ENCODE assay signal across 22 cellular contexts in the genomic region with DNA sequence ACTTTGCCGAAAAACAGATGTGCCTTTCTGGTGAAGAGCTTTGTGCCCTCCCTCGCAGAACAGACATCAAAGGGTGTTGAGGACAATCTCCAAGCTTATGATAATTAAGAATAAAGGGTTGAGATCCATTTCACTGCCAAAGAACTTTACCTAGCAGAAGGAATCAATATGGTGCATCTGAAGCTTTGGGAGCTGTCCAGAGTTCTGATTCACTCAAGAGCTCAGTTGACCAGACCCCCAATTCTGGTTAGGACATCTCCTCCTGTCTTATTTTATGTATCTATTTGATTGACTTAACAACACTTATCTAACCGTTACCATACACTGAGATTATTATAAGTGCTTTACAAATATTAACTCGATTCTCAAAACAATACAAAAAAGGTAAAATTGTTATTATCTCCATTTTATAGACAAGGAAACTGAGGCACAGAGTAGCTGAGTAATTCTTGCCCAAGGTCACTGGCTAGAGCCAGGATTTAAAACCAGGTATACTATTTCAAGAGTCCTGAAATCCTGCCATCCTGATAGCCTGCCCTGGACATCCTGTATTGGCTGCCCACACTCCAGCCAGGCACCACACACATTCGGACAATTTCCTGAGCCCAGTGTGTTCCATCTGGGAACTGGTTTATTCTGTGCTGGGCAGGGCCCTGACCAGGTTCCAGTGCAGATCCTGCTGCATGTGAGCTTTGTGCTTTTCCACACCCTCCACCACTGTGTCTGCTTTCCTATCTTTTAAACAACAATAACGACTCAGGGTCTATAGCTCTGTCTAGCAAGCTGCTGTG. TPM values are rescaled to one million over a fixed set of nuclear protein-coding genes. Genes with fewer than 3 reads are reported as not detected.
A peak's percentile ranks its signal among the peaks of the same experiment; 100 is the strongest.
DNase-seq lines count a peak whose midpoint lies in the region; ATAC-seq, FAIRE-seq and TF ChIP-seq lines count a peak whose summit lies in the region.
"Had no signal": no experiment of that assay in that cellular context is flagged by ENCODE, and none has a peak within 500 bp of the region (broad histone marks: within the 10 kb centered on the region; RNA-seq: fewer than 3 reads in every experiment).

No MANE protein-coding gene starts in this region.

- H3K56ac ChIP-seq in mesendoderm (ENCODE audit: low read length), result no peak overlapping the region

- no peaks in the 10 kb centered on the region for H3K9me3 Mint-ChIP-seq in activated T-cell treated with anti-CD3 and anti-CD28 coated beads, Interleukin-2, amount 50 U/mL, for 72 hours
- H3K9me3 Mint-ChIP-seq: activated naive CD8-positive, alpha-beta T cell treated with anti-CD3 and anti-CD28 coated beads, Interleukin-2, amount 10 ng/mL, durations not matched to agents 7 days and 5 days; activated T-helper 17 cell treated with anti-CD3 and anti-CD28 coated beads, Interleukin-2, amount 50 U/mL, for 72 hours; immature natural killer cell; naive thymus-derived CD8-positive, alpha-beta T cell; stimulated activated naive CD8-positive, alpha-beta T cell treated with anti-CD3 and anti-CD28 coated beads, Interleukin-15, Interleukin-2, amounts not matched to agents 100 ng/mL and 50 ng/mL, for 24 hours had no signal

- ATAC-seq in HCT116, result no peak
- no peak for ATAC-seq in activated T-cell treated with anti-CD3 and anti-CD28 coated beads, Interleukin-2, amount 50 U/mL, for 72 hours (replicated peaks in 1 of 2)
- ATAC-seq: activated T-helper 17 cell treated with anti-CD3 and anti-CD28 coated beads, Interleukin-2, amount 50 U/mL, for 72 hours; heart right ventricle; naive thymus-derived CD8-positive, alpha-beta T cell; Panc1 had no signal

- H3K27me3 Mint-ChIP-seq in activated T-cell treated with anti-CD3 and anti-CD28 coated beads, Interleukin-2, amount 50 U/mL, for 72 hours (ENCODE audit: low read depth), result peaks cover 7% of the 10 kb centered on the region
- H3K27me3 Mint-ChIP-seq: activated T-helper 17 cell treated with anti-CD3 and anti-CD28 coated beads, Interleukin-2, amount 50 U/mL, for 72 hours; stimulated activated naive CD8-positive, alpha-beta T cell treated with anti-CD3 and anti-CD28 coated beads, Interleukin-15, Interleukin-2, amounts not matched to agents 100 ng/mL and 50 ng/mL, for 24 hours had no signal

- H3K4ac ChIP-seq in mesendoderm (ENCODE audit: low read depth, low read length), result no peak overlapping the region

- H3K23ac ChIP-seq in mesendoderm (ENCODE audit: low read length), result no peak overlapping the region

- no peak for TF ChIP-seq RAD21 in HCT116 (IDR thresholded peaks at IDR 0.05; ENCODE audit: low read depth)

- H3K27ac ChIP-seq in HCT116 (ENCODE audit: low read depth, low read length), result no peak overlapping the region
- no peak overlapping the region for H3K27ac ChIP-seq in mesendoderm (ENCODE audit: low read depth, low read length)
- H3K27ac ChIP-seq: brain microvascular endothelial cell, heart right ventricle, parathyroid adenoma had no signal

- H3K27me3 ChIP-seq in HCT116 (ENCODE audit: insufficient read depth, low read length) (no peaks in the 10 kb centered on the region), mesendoderm (ENCODE audit: insufficient read depth, low read length, poor library complexity) (no peaks in the 10 kb centered on the region)
- H3K27me3 ChIP-seq: brain microvascular endothelial cell, heart right ventricle had no signal

- no peaks in the 10 kb centered on the region for H4K20me1 ChIP-seq in HCT116 (ENCODE audit: insufficient read depth)

- FAIRE-seq in D721Med (lab: Jason Lieb, UNC), result no peak

- TF ChIP-seq CTCF in HCT116 (IDR thresholded peaks at IDR 0.05 in 2 of 3, conservative IDR thresholded peaks at IDR 0.05 in 1 of 3; ENCODE audit: borderline replicate concordance in 1 of 3, insufficient read depth in 1 of 3, low read depth in 2 of 3, low read length in 2 of 3) (no peak), D721Med (IDR thresholded peaks at IDR 0.05; ENCODE audit: insufficient read depth, missing control alignments) (no peak)

- H3K4me2 ChIP-seq in HCT116 (ENCODE audit: low read length) (no peak overlapping the region), mesendoderm (ENCODE audit: low read length) (no peak overlapping the region)

- no peak for DNase-seq in HCT116 (ENCODE audit: low read depth, low spot score)
- peak; percentile 9 for DNase-seq in RKO (ENCODE audit: low spot score)
- peak; percentile 5 to 42 for DNase-seq in dermis microvascular lymphatic vessel endothelial cell (ENCODE audit: low read depth in 2 of 2)
- peak; percentile 31 for DNase-seq in mesendoderm
- no peak for DNase-seq in NCI-H524 (lab: John Stamatoyannopoulos, UW)
- no peak for DNase-seq in activated T-cell treated with anti-CD3 and anti-CD28 coated beads, Interleukin-2, amount 50 U/mL, for 72 hours
- DNase-seq in SW 1271 (lab: John Stamatoyannopoulos, UW), result no peak
- no peak for DNase-seq in D721Med (ENCODE audit: insufficient read length, low spot score)
- DNase-seq: activated CD4-positive, alpha-beta T cell treated with anti-CD3 and anti-CD28 coated beads for 1 hour; activated naive CD8-positive, alpha-beta T cell treated with anti-CD3 and anti-CD28 coated beads, Interleukin-2, amount 10 ng/mL, durations not matched to agents 7 days and 5 days; brain microvascular endothelial cell; heart right ventricle; immature natural killer cell; mammary epithelial cell; naive thymus-derived CD8-positive, alpha-beta T cell; NCI-H187; T-helper 9 cell; trophoblast cell had no signal

- CTCF ChIA-PET in HCT116 (lab: Charles Lee), result no interaction called here

- H3K9ac ChIP-seq in HCT116 (ENCODE audit: low read length) (no peak overlapping the region), mesendoderm (ENCODE audit: low read length) (no peak overlapping the region)
- H3K9ac ChIP-seq: parathyroid adenoma had no signal

- H3K36me3 Mint-ChIP-seq in activated T-cell treated with anti-CD3 and anti-CD28 coated beads, Interleukin-2, amount 50 U/mL, for 72 hours (ENCODE audit: insufficient read depth in 2 of 2), result no peaks in the 10 kb centered on the region
- H3K36me3 Mint-ChIP-seq: activated naive CD8-positive, alpha-beta T cell treated with anti-CD3 and anti-CD28 coated beads, Interleukin-2, amount 10 ng/mL, durations not matched to agents 7 days and 5 days; immature natural killer cell; naive thymus-derived CD8-positive, alpha-beta T cell had no signal

- intact Hi-C loops in HCT116 (cut with micrococcal nuclease), result no loop called here

- no peak for TF ChIP-seq POLR2A in HCT116 (IDR thresholded peaks at IDR 0.05; ENCODE audit: borderline replicate concordance, extremely low read depth, insufficient read depth, insufficient read length)

- POLR2A ChIA-PET in HCT116 (lab: Charles Lee), result no interaction called here

- H3K36me3 ChIP-seq in HCT116 (ENCODE audit: control insufficient read depth in 1 of 2, insufficient read depth in 2 of 2, low read length in 2 of 2), result no peaks in the 10 kb centered on the region
- no peaks in the 10 kb centered on the region for H3K36me3 ChIP-seq in mesendoderm (ENCODE audit: control insufficient read depth, insufficient read depth, low read length)
- H3K36me3 ChIP-seq: brain microvascular endothelial cell, heart right ventricle had no signal

- no peak overlapping the region for H2BK15ac ChIP-seq in mesendoderm (replicated peaks; ENCODE audit: low read depth)

- H2AFZ ChIP-seq in HCT116 (ENCODE audit: low read depth, low read length, poor library complexity, severe bottlenecking), result no peak overlapping the region
- H2AFZ ChIP-seq: parathyroid adenoma had no signal

- H3K4me1 Mint-ChIP-seq in activated T-cell treated with anti-CD3 and anti-CD28 coated beads, Interleukin-2, amount 50 U/mL, for 72 hours (ENCODE audit: low read depth), result no peaks in the 10 kb centered on the region
- H3K4me1 Mint-ChIP-seq: activated naive CD8-positive, alpha-beta T cell treated with anti-CD3 and anti-CD28 coated beads, Interleukin-2, amount 10 ng/mL, durations not matched to agents 7 days and 5 days; activated T-helper 17 cell treated with anti-CD3 and anti-CD28 coated beads, Interleukin-2, amount 50 U/mL, for 72 hours; immature natural killer cell; naive thymus-derived CD8-positive, alpha-beta T cell had no signal

- H3K9me3 ChIP-seq in HCT116 (ENCODE audit: control insufficient read depth in 1 of 2, insufficient read depth in 1 of 2, low read depth in 1 of 2, low read length in 2 of 2), result no peaks in the 10 kb centered on the region
- H3K9me3 ChIP-seq: heart right ventricle had no signal

- no peak overlapping the region for H4K5ac ChIP-seq in mesendoderm (ENCODE audit: low read length)

- H3K4me1 ChIP-seq in HCT116 (ENCODE audit: control insufficient read depth in 1 of 2, insufficient read depth in 2 of 2, low read length in 2 of 2), result peaks cover 21 to 53% of the 10 kb centered on the region in 2 experiments
- no peaks in the 10 kb centered on the region for H3K4me1 ChIP-seq in mesendoderm (ENCODE audit: control insufficient read depth, low read depth, low read length)
- H3K4me1 ChIP-seq: heart right ventricle, parathyroid adenoma had no signal

- H3K27ac Mint-ChIP-seq in activated T-cell treated with anti-CD3 and anti-CD28 coated beads, Interleukin-2, amount 50 U/mL, for 72 hours, result no peak overlapping the region
- H3K27ac Mint-ChIP-seq: activated naive CD8-positive, alpha-beta T cell treated with anti-CD3 and anti-CD28 coated beads, Interleukin-2, amount 10 ng/mL, durations not matched to agents 7 days and 5 days; activated T-helper 17 cell treated with anti-CD3 and anti-CD28 coated beads, Interleukin-2, amount 50 U/mL, for 72 hours; immature natural killer cell; naive thymus-derived CD8-positive, alpha-beta T cell; stimulated activated naive CD8-positive, alpha-beta T cell treated with anti-CD3 and anti-CD28 coated beads, Interleukin-15, Interleukin-2, amounts not matched to agents 100 ng/mL and 50 ng/mL, for 24 hours had no signal

- no peak overlapping the region for H2AK5ac ChIP-seq in mesendoderm (ENCODE audit: low read length)

- no peak overlapping the region for H3K4me3 ChIP-seq in HCT116 (replicated peaks in 1 of 2; ENCODE audit: low read depth in 1 of 2, low read length in 2 of 2)
- no peak overlapping the region for H3K4me3 ChIP-seq in mesendoderm (ENCODE audit: low read length)
- H3K4me3 ChIP-seq: heart right ventricle had no signal

- H2BK120ac ChIP-seq in mesendoderm (ENCODE audit: low read depth, low read length), result no peak overlapping the region

- H3K79me2 ChIP-seq in HCT116 (ENCODE audit: insufficient read depth, low read length) (no peaks in the 10 kb centered on the region), mesendoderm (ENCODE audit: control insufficient read depth, insufficient read depth, low read length) (no peaks in the 10 kb centered on the region)
- H3K79me2 ChIP-seq: parathyroid adenoma had no signal

- RAD21 ChIA-PET in HCT116 (lab: Charles Lee; ENCODE audit: low non-redundant PET in 1 of 2, low total read pairs in 2 of 2, uncharacterized antibody in 2 of 2, unreplicated experiment in 2 of 2), result no interaction called here

- no peak overlapping the region for H3K4me3 Mint-ChIP-seq in activated T-cell treated with anti-CD3 and anti-CD28 coated beads, Interleukin-2, amount 50 U/mL, for 72 hours
- H3K4me3 Mint-ChIP-seq: activated naive CD8-positive, alpha-beta T cell treated with anti-CD3 and anti-CD28 coated beads, Interleukin-2, amount 10 ng/mL, durations not matched to agents 7 days and 5 days; activated T-helper 17 cell treated with anti-CD3 and anti-CD28 coated beads, Interleukin-2, amount 50 U/mL, for 72 hours; immature natural killer cell; naive thymus-derived CD8-positive, alpha-beta T cell; stimulated activated naive CD8-positive, alpha-beta T cell treated with anti-CD3 and anti-CD28 coated beads, Interleukin-15, Interleukin-2, amounts not matched to agents 100 ng/mL and 50 ng/mL, for 24 hours had no signal

- BruUV-seq in HCT116 (replicated peaks; lab: Mats Ljungman, UMichigan), result no TSS peak

- H3K9me2 ChIP-seq in HCT116 (ENCODE audit: insufficient read depth), result no peaks in the 10 kb centered on the region

- 100% methylated on average over 2 of the region's 6 CpGs for WGBS in mesendoderm (ENCODE audit: extremely low coverage, insufficient coverage, low lambda C conversion rate)

- H2BK5ac ChIP-seq in mesendoderm (ENCODE audit: low read length), result no peak overlapping the region

- H3K79me1 ChIP-seq in mesendoderm (ENCODE audit: low read length), result no peaks in the 10 kb centered on the region

- H4K8ac ChIP-seq in mesendoderm (ENCODE audit: low read depth, low read length), result no peak overlapping the region

- no peak overlapping the region for H3K18ac ChIP-seq in mesendoderm (ENCODE audit: low read length)

RNA-seq across cellular contexts. Expression of a gene that starts 29.8 kb away (rescaled TPM):
- total RNA-seq in HCT116 (2021; ENCODE audit: unreplicated experiment) (4.2 TPM), dermis microvascular lymphatic vessel endothelial cell (0.13 and 0.26 TPM in 2 replicates)
- polyA plus RNA-seq in HCT116 (2012), result 4.0 and 4.2 TPM in 2 replicates
- polyA plus RNA-seq in mesendoderm (2013, experiment 1 of 2), result 0.42 TPM
- polyA plus RNA-seq in mesendoderm (2013, experiment 2 of 2), result 0.31 TPM
- under 1 TPM; 0.70 to 0.81 TPM for total RNA-seq in activated T-cell treated with anti-CD3 and anti-CD28 coated beads, Interleukin-2, amount 50 U/mL, for 72 hours
- polyA plus RNA-seq: naive thymus-derived CD8-positive, alpha-beta T cell had no signal

Comparison
In these comparisons a context has a peak if more than half of its experiments do, and no peak if none do; other contexts are left out.
1. DNase-seq: peak in RKO (single experiment), dermis microvascular lymphatic vessel endothelial cell (2 of 2) and mesendoderm (single experiment); none in HCT116 (single experiment), NCI-H524 (0 of 2), activated T-cell treated with anti-CD3 and anti-CD28 coated beads, Interleukin-2, amount 50 U/mL, for 72 hours (0 of 2), SW 1271 (0 of 2) and D721Med (single experiment).